Comparison of ENCODE assay signal across 8 cellular contexts in the genomic region with DNA sequence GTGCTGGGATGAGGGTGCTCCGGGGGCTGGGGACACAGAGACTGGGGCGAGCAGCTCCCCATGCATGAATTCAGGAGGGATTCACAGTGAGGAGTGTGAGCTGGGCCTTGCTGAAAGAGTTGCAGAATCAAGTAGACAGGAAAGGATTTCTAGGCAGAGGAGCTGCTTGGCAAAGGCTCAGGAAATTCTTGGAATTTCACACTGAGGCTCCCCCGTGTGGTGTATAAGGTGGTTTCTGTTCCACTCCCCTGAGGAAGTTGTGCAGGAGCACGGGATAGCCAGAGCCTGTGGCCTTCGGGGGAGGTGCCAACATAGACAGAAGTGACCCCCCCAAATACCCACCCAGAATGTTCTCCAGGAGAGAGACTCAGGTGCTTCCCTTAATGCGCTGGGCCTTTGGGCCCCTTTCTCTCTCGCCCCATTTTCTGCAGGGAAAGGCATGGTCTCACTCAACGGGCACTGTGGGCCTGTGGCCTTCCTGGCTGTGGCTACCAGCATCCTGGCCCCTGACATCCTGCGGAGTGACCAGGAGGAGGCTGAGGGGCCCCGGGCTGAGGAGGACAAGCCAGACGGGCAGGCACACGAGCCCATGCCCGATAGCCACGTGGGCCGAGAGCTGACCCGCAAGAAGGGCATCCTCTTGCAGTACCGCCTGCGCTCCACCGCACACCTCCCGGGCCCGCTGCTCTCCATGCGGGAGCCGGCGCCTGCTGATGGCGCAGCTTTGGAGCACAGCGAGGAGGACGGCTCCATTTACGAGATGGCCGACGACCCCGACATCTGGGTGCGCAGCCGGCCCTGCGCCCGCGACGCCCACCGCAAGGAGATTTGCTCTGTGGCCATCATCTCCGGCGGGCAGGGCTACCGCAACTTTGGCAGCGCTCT. TPM values are rescaled to one million over a fixed set of nuclear protein-coding genes. Genes with fewer than 3 reads are reported as not detected.
DNase-seq lines count a peak whose midpoint lies in the region; ATAC-seq and TF ChIP-seq lines count a peak whose summit lies in the region.

No MANE protein-coding gene starts in this region.

- CTCF ChIA-PET in activated CD8-positive, alpha-beta T cell treated with anti-CD3 and anti-CD28 coated beads, Interleukin-2, amount 10 ng/mL, durations not matched to agents 7 days and 5 days (lab: Charles Lee): no interaction called here
- CTCF ChIA-PET in naive thymus-derived CD4-positive, alpha-beta T cell (lab: Charles Lee): no interaction called here

- POLR2A ChIA-PET in activated CD8-positive, alpha-beta T cell treated with anti-CD3 and anti-CD28 coated beads, Interleukin-2, amount 10 ng/mL, durations not matched to agents 7 days and 5 days (lab: Charles Lee): no interaction called here
- POLR2A ChIA-PET in naive thymus-derived CD4-positive, alpha-beta T cell (lab: Charles Lee): no interaction called here

- no peaks in the 10 kb centered on the region for H3K9me3 Mint-ChIP-seq in activated CD8-positive, alpha-beta T cell treated with anti-CD3 and anti-CD28 coated beads, Interleukin-2, amount 10 ng/mL, durations not matched to agents 7 days and 5 days (ENCODE audit: insufficient read depth)
- H3K9me3 Mint-ChIP-seq in naive thymus-derived CD4-positive, alpha-beta T cell: peaks cover 0 to 2% (median 0%) of the 10 kb centered on the region in 11 donors

- H3K9me3 ChIP-seq in adrenal gland (replicated peaks in 1 of 3) (no peaks in the 10 kb centered on the region), right cardiac atrium (ENCODE audit: control insufficient read depth, low read length) (no peaks in the 10 kb centered on the region)
- no peaks in the 10 kb centered on the region for H3K9me3 ChIP-seq in naive thymus-derived CD4-positive, alpha-beta T cell (ENCODE audit: control insufficient read depth in 2 of 3, low read length in 3 of 3)

- 75 to 87% (median 84%) methylated on average over 21 to 42 of the region's 42 CpGs for WGBS in adrenal gland, 4 donors
- WGBS in right cardiac atrium: 82% methylated on average over 42 of the region's 42 CpGs

- no peak overlapping the region for H3K27ac Mint-ChIP-seq in activated CD8-positive, alpha-beta T cell treated with anti-CD3 and anti-CD28 coated beads, Interleukin-2, amount 10 ng/mL, durations not matched to agents 7 days and 5 days
- H3K27ac Mint-ChIP-seq in naive thymus-derived CD4-positive, alpha-beta T cell: no peak overlapping the region

- H3K27me3 ChIP-seq in adrenal gland (no peaks in the 10 kb centered on the region), right cardiac atrium (ENCODE audit: control insufficient read depth, insufficient read depth) (no peaks in the 10 kb centered on the region)
- H3K27me3 ChIP-seq in naive thymus-derived CD4-positive, alpha-beta T cell (ENCODE audit: control insufficient read depth in 2 of 2, insufficient read depth in 2 of 2, low read length in 2 of 2): no peaks in the 10 kb centered on the region

- H3K27ac ChIP-seq in adrenal gland: no peak overlapping the region
- H3K27ac ChIP-seq in right cardiac atrium (ENCODE audit: low read length): no peak overlapping the region
- no peak overlapping the region for H3K27ac ChIP-seq in naive thymus-derived CD4-positive, alpha-beta T cell (ENCODE audit: low read depth, low read length)

- no peak overlapping the region for H3K4me3 ChIP-seq in adrenal gland
- H3K4me3 ChIP-seq in right cardiac atrium (ENCODE audit: low read length): no peak overlapping the region
- H3K4me3 ChIP-seq in naive thymus-derived CD4-positive, alpha-beta T cell (ENCODE audit: low read length): no peak overlapping the region

- ATAC-seq in right cardiac atrium (peak; percentile 9 to 42), sciatic nerve (peak; percentile 74)
- no peak for ATAC-seq in activated CD8-positive, alpha-beta T cell treated with anti-CD3 and anti-CD28 coated beads, Interleukin-2, amount 10 ng/mL, durations not matched to agents 7 days and 5 days
- ATAC-seq in naive thymus-derived CD4-positive, alpha-beta T cell: no peak

- TF ChIP-seq CTCF in adrenal gland (IDR thresholded peaks at IDR 0.05): peak in 5 of 6 experiments; percentile 30 to 43 (median 37)

- H3K4me1 ChIP-seq in adrenal gland (replicated peaks in 1 of 2) (no peaks in the 10 kb centered on the region), right cardiac atrium (ENCODE audit: control insufficient read depth, insufficient read depth, low read length) (peaks cover 2% of the 10 kb centered on the region)
- H3K4me1 ChIP-seq in naive thymus-derived CD4-positive, alpha-beta T cell (ENCODE audit: control insufficient read depth in 2 of 2, insufficient read depth in 2 of 2, low read length in 2 of 2): no peaks in the 10 kb centered on the region

- no peaks in the 10 kb centered on the region for H3K36me3 Mint-ChIP-seq in activated CD8-positive, alpha-beta T cell treated with anti-CD3 and anti-CD28 coated beads, Interleukin-2, amount 10 ng/mL, durations not matched to agents 7 days and 5 days (ENCODE audit: low read depth)
- H3K36me3 Mint-ChIP-seq in naive thymus-derived CD4-positive, alpha-beta T cell: no peaks in the 10 kb centered on the region

- no peak overlapping the region for H3K4me3 Mint-ChIP-seq in activated CD8-positive, alpha-beta T cell treated with anti-CD3 and anti-CD28 coated beads, Interleukin-2, amount 10 ng/mL, durations not matched to agents 7 days and 5 days
- no peak overlapping the region for H3K4me3 Mint-ChIP-seq in naive thymus-derived CD4-positive, alpha-beta T cell

- intact Hi-C loops in adrenal gland (cut with DNase I): no loop called here
- intact Hi-C loops in right cardiac atrium (cut with DNase I): no loop called here
- intact Hi-C loops in sciatic nerve (cut with DNase I): no loop called here
- intact Hi-C loops in naive thymus-derived CD4-positive, alpha-beta T cell (cut with micrococcal nuclease): no loop called here

- no peak for TF ChIP-seq POLR2A in adrenal gland (IDR thresholded peaks at IDR 0.05)

- H3K27me3 Mint-ChIP-seq in activated CD8-positive, alpha-beta T cell treated with anti-CD3 and anti-CD28 coated beads, Interleukin-2, amount 10 ng/mL, durations not matched to agents 7 days and 5 days (ENCODE audit: low read depth): no peaks in the 10 kb centered on the region
- H3K27me3 Mint-ChIP-seq in naive thymus-derived CD4-positive, alpha-beta T cell: peaks cover 0 to 40% (median 13%) of the 10 kb centered on the region in 5 donors

- peak; percentile 49 for DNase-seq in HCEC 1CT
- DNase-seq in adrenal gland: peak; percentile 27 to 73 (median 48)
- DNase-seq in right cardiac atrium: peak in 1 of 3 donors; percentile 50
- no peak for DNase-seq in sciatic nerve (ENCODE audit: low spot score)
- DNase-seq in activated CD8-positive, alpha-beta T cell treated with anti-CD3 and anti-CD28 coated beads, Interleukin-2, amount 10 ng/mL, durations not matched to agents 7 days and 5 days: no peak
- DNase-seq in stimulated activated CD4-positive, alpha-beta T cell treated with anti-CD3 and anti-CD28 coated beads, Interleukin-2, amount 100 ng/mL, for 24 hours: no peak
- DNase-seq in naive thymus-derived CD4-positive, alpha-beta T cell: no peak
- DNase-seq in D341Med (ENCODE audit: low spot score): no peak

- H3K4me1 Mint-ChIP-seq in activated CD8-positive, alpha-beta T cell treated with anti-CD3 and anti-CD28 coated beads, Interleukin-2, amount 10 ng/mL, durations not matched to agents 7 days and 5 days (ENCODE audit: low read depth): peaks cover 7% of the 10 kb centered on the region
- peaks cover 0 to 5% (median 0%) of the 10 kb centered on the region in 7 donors for H3K4me1 Mint-ChIP-seq in naive thymus-derived CD4-positive, alpha-beta T cell

- H3K36me3 ChIP-seq in adrenal gland (replicated peaks in 1 of 2): peaks cover 0 to 27% of the 10 kb centered on the region in 2 donors
- no peaks in the 10 kb centered on the region for H3K36me3 ChIP-seq in naive thymus-derived CD4-positive, alpha-beta T cell (ENCODE audit: control insufficient read depth in 2 of 3, insufficient read depth in 3 of 3, low read length in 3 of 3)

RNA-seq across cellular contexts. Expression of gene ACTL8, which starts 58.5 kb away (rescaled TPM):
- total RNA-seq in adrenal gland (not detected), right cardiac atrium (not detected), sciatic nerve (not detected)
- polyA plus RNA-seq in adrenal gland (not detected), right cardiac atrium (not detected)
- total RNA-seq in activated CD8-positive, alpha-beta T cell treated with anti-CD3 and anti-CD28 coated beads, Interleukin-2, amount 10 ng/mL, durations not matched to agents 7 days and 5 days: not detected
- total RNA-seq in naive thymus-derived CD4-positive, alpha-beta T cell: not detected
- polyA plus RNA-seq in naive thymus-derived CD4-positive, alpha-beta T cell: not detected

Comparison
In these comparisons a context has a peak if more than half of its experiments do, and no peak if none do; other contexts are left out.
1. DNase-seq: peak in HCEC 1CT (single experiment) and adrenal gland (7 of 7); none in sciatic nerve (single experiment), activated CD8-positive, alpha-beta T cell treated with anti-CD3 and anti-CD28 coated beads, Interleukin-2, amount 10 ng/mL, durations not matched to agents 7 days and 5 days (single experiment), stimulated activated CD4-positive, alpha-beta T cell treated with anti-CD3 and anti-CD28 coated beads, Interleukin-2, amount 100 ng/mL, for 24 hours (0 of 2), naive thymus-derived CD4-positive, alpha-beta T cell (0 of 9) and D341Med (single experiment).
2. ATAC-seq: peak in right cardiac atrium (2 of 2) and sciatic nerve (single experiment); none in activated CD8-positive, alpha-beta T cell treated with anti-CD3 and anti-CD28 coated beads, Interleukin-2, amount 10 ng/mL, durations not matched to agents 7 days and 5 days (single experiment) and naive thymus-derived CD4-positive, alpha-beta T cell (single experiment).